17 cellular contexts compared by ENCODE assay signal in genomic region chr2:16114836-16115235, GRCh38.
"Had no signal": no experiment of that assay in that cellular context is flagged by ENCODE, and none has a peak within 500 bp of the region (broad histone marks: within the 10 kb centered on the region; RNA-seq: fewer than 3 reads in every experiment).

No MANE protein-coding gene starts in this region.

- H3K27ac Mint-ChIP-seq: activated naive CD4-positive, alpha-beta T cell treated with anti-CD3 and anti-CD28 coated beads for 36 hours; activated naive CD8-positive, alpha-beta T cell treated with anti-CD3 and anti-CD28 coated beads, Interleukin-2, amount 50 U/mL, for 24 hours; activated T-helper 17 cell treated with anti-CD3 and anti-CD28 coated beads, Interleukin-2, amount 50 U/mL, for 72 hours; immature natural killer cell; stimulated activated naive CD8-positive, alpha-beta T cell treated with anti-CD3 and anti-CD28 coated beads, Interleukin-15, amount 100 ng/mL, for 72 hours; T-cell had no signal

- H3K4me3 Mint-ChIP-seq: activated naive CD4-positive, alpha-beta T cell treated with anti-CD3 and anti-CD28 coated beads for 36 hours; activated naive CD8-positive, alpha-beta T cell treated with anti-CD3 and anti-CD28 coated beads, Interleukin-2, amount 50 U/mL, for 24 hours; activated T-helper 17 cell treated with anti-CD3 and anti-CD28 coated beads, Interleukin-2, amount 50 U/mL, for 72 hours; immature natural killer cell; nephron; stimulated activated naive CD8-positive, alpha-beta T cell treated with anti-CD3 and anti-CD28 coated beads, Interleukin-15, amount 100 ng/mL, for 72 hours; T-cell had no signal

- H3K36me3 ChIP-seq: prostate gland, thoracic aorta had no signal

- H3K4me1 ChIP-seq: foreskin keratinocyte, prostate gland had no signal

- H3K4me3 ChIP-seq: prostate gland, thoracic aorta had no signal

- H3K27me3 Mint-ChIP-seq: activated naive CD8-positive, alpha-beta T cell treated with anti-CD3 and anti-CD28 coated beads, Interleukin-2, amount 50 U/mL, for 24 hours; stimulated activated naive CD8-positive, alpha-beta T cell treated with anti-CD3 and anti-CD28 coated beads, Interleukin-15, amount 100 ng/mL, for 72 hours; T-cell had no signal

- H3K4me1 Mint-ChIP-seq: activated naive CD8-positive, alpha-beta T cell treated with anti-CD3 and anti-CD28 coated beads, Interleukin-2, amount 50 U/mL, for 24 hours; activated T-helper 17 cell treated with anti-CD3 and anti-CD28 coated beads, Interleukin-2, amount 50 U/mL, for 72 hours; immature natural killer cell; nephron; stimulated activated naive CD8-positive, alpha-beta T cell treated with anti-CD3 and anti-CD28 coated beads, Interleukin-15, amount 100 ng/mL, for 72 hours; T-cell had no signal

- H3K9me3 Mint-ChIP-seq: activated naive CD4-positive, alpha-beta T cell treated with anti-CD3 and anti-CD28 coated beads for 36 hours; activated naive CD8-positive, alpha-beta T cell treated with anti-CD3 and anti-CD28 coated beads, Interleukin-2, amount 50 U/mL, for 24 hours; activated T-helper 17 cell treated with anti-CD3 and anti-CD28 coated beads, Interleukin-2, amount 50 U/mL, for 72 hours; nephron; stimulated activated naive CD8-positive, alpha-beta T cell treated with anti-CD3 and anti-CD28 coated beads, Interleukin-15, amount 100 ng/mL, for 72 hours; T-cell had no signal

- H3K27ac ChIP-seq: foreskin keratinocyte, prostate gland, thoracic aorta had no signal

- DNase-seq: activated CD4-positive, alpha-beta T cell treated with anti-CD3 and anti-CD28 coated beads for 1 hour; activated CD4-positive, alpha-beta T cell treated with anti-CD3 and anti-CD28 coated beads, Interleukin-2, amount 50 U/mL, for 4 hours; activated naive CD4-positive, alpha-beta T cell treated with anti-CD3 and anti-CD28 coated beads for 36 hours; activated naive CD8-positive, alpha-beta T cell treated with anti-CD3 and anti-CD28 coated beads, Interleukin-2, amount 50 U/mL, for 24 hours; aorta; effector CD8-positive, alpha-beta T cell; foreskin keratinocyte; immature natural killer cell; mammary epithelial cell; stimulated activated CD4-positive, alpha-beta T cell treated with anti-CD3 and anti-CD28 coated beads, Interleukin-1b, Interleukin-23, amount 100 ng/mL, for 48 hours; stimulated activated naive CD8-positive, alpha-beta T cell treated with anti-CD3 and anti-CD28 coated beads, Interleukin-15, amount 100 ng/mL, for 72 hours; T-cell; T1000 had no signal

- ATAC-seq: activated naive CD8-positive, alpha-beta T cell treated with anti-CD3 and anti-CD28 coated beads, Interleukin-2, amount 50 U/mL, for 24 hours; activated T-helper 17 cell treated with anti-CD3 and anti-CD28 coated beads, Interleukin-2, amount 50 U/mL, for 72 hours; foreskin keratinocyte; stimulated activated naive CD8-positive, alpha-beta T cell treated with anti-CD3 and anti-CD28 coated beads, Interleukin-15, amount 100 ng/mL, for 72 hours; T-cell had no signal

- H3K36me3 Mint-ChIP-seq: immature natural killer cell, T-cell had no signal

- H3K27me3 ChIP-seq: foreskin keratinocyte had no signal

- H3K9me3 ChIP-seq: prostate gland, thoracic aorta had no signal
